In genomic region chr15:66595332-66595731, GRCh38 we compare ENCODE assay signal across 33 cellular contexts. TPM values are rescaled to one million over a fixed set of nuclear protein-coding genes. Genes with fewer than 3 reads are reported as not detected.
"Had no signal": no experiment of that assay in that cellular context is flagged by ENCODE, and none has a peak within 500 bp of the region (broad histone marks: within the 10 kb centered on the region; RNA-seq: fewer than 3 reads in every experiment).

No MANE protein-coding gene starts in this region.

- H3K9me3 Mint-ChIP-seq: natural killer cell treated with Interleukin-12 subunit alpha and Interleukin-12 subunit beta and Interleukin-15 and Interleukin-18, amount 100 ng/mL, for 72 hours; nephron progenitor cell; neural crest cell; stimulated activated effector memory CD8-positive, alpha-beta T cell treated with anti-CD3 and anti-CD28 coated beads, Interleukin-12 subunit alpha, Interleukin-12 subunit beta, amount 100 ng/mL, for 72 hours; stimulated activated naive B cell treated with anti-CD40 and anti-IgM and Interleukin-4, amounts not matched to agents 10 μg/mL and 1 μg/mL and 100 μg/mL, for 72 hours; stimulated activated naive CD8-positive, alpha-beta T cell treated with anti-CD3 and anti-CD28 coated beads, Interleukin-15, Interleukin-2, amounts not matched to agents 100 ng/mL and 50 ng/mL, for 24 hours had no signal

- H3K9me3 ChIP-seq: neutrophil, ovary, psoas muscle, right lobe of liver, sigmoid colon, stomach, thoracic aorta, thyroid gland, tibial nerve, upper lobe of left lung, vagina had no signal

- H3K36me3 Mint-ChIP-seq: natural killer cell treated with Interleukin-12 subunit alpha and Interleukin-12 subunit beta and Interleukin-15 and Interleukin-18, amount 100 ng/mL, for 72 hours; stimulated activated effector memory CD8-positive, alpha-beta T cell treated with anti-CD3 and anti-CD28 coated beads, Interleukin-12 subunit alpha, Interleukin-12 subunit beta, amount 100 ng/mL, for 72 hours; stimulated activated naive B cell treated with anti-CD40 and anti-IgM and Interleukin-4, amounts not matched to agents 10 μg/mL and 1 μg/mL and 100 μg/mL, for 72 hours had no signal

- DNase-seq: nephron progenitor cell; nucleus accumbens; ovary; posterior cingulate gyrus; psoas muscle; right cardiac atrium; right lobe of liver; sigmoid colon; small intestine; stimulated activated CD4-positive, alpha-beta T cell treated with anti-CD3 and anti-CD28 coated beads, Interleukin-15, amount 100 ng/mL, for 24 hours; stimulated activated CD4-positive, alpha-beta T cell treated with anti-CD3 and anti-CD28 coated beads, Interleukin-2, amount 100 ng/mL, for 24 hours; stimulated activated CD4-positive, alpha-beta T cell treated with anti-CD3 and anti-CD28 coated beads, Interleukin-2, amount 100 ng/mL, for 48 hours; stimulated activated CD4-positive, alpha-beta T cell treated with anti-CD3 and anti-CD28 coated beads, Interleukin-4, amount 100 ng/mL, for 24 hours; stimulated activated naive B cell treated with anti-CD40 and anti-IgM and Interleukin-4, amounts not matched to agents 10 μg/mL and 1 μg/mL and 100 μg/mL, for 72 hours; stimulated activated naive CD4-positive, alpha-beta T cell treated with Interleukin-2 at 50 U/mL for 16 hours; stomach; thyroid gland; trophoblast cell; upper lobe of left lung had no signal

- ATAC-seq: natural killer cell treated with Interleukin-12 subunit alpha and Interleukin-12 subunit beta and Interleukin-15 and Interleukin-18, amount 100 ng/mL, for 72 hours; psoas muscle; right cardiac atrium; right lobe of liver; stimulated activated effector memory CD8-positive, alpha-beta T cell treated with anti-CD3 and anti-CD28 coated beads, Interleukin-12 subunit alpha, Interleukin-12 subunit beta, amount 100 ng/mL, for 72 hours; stimulated activated naive B cell treated with anti-CD40 and anti-IgM and Interleukin-4, amounts not matched to agents 10 μg/mL and 1 μg/mL and 100 μg/mL, for 72 hours had no signal

- H3K27ac Mint-ChIP-seq: natural killer cell treated with Interleukin-12 subunit alpha and Interleukin-12 subunit beta and Interleukin-15 and Interleukin-18, amount 100 ng/mL, for 72 hours; nephron progenitor cell; progenitor cell of endocrine pancreas; stimulated activated effector memory CD8-positive, alpha-beta T cell treated with anti-CD3 and anti-CD28 coated beads, Interleukin-12 subunit alpha, Interleukin-12 subunit beta, amount 100 ng/mL, for 72 hours; stimulated activated naive B cell treated with anti-CD40 and anti-IgM and Interleukin-4, amounts not matched to agents 10 μg/mL and 1 μg/mL and 100 μg/mL, for 72 hours; stimulated activated naive CD8-positive, alpha-beta T cell treated with anti-CD3 and anti-CD28 coated beads, Interleukin-15, Interleukin-2, amounts not matched to agents 100 ng/mL and 50 ng/mL, for 24 hours had no signal

- H3K9ac ChIP-seq: parathyroid adenoma had no signal

- H3K79me2 ChIP-seq: parathyroid adenoma had no signal

- H3K4me1 ChIP-seq: parathyroid adenoma, psoas muscle, sigmoid colon, thyroid gland, tibial nerve, upper lobe of left lung, vagina had no signal

- H2AFZ ChIP-seq: parathyroid adenoma had no signal

- H3K4me1 Mint-ChIP-seq: neural crest cell; stimulated activated naive B cell treated with anti-CD40 and anti-IgM and Interleukin-4, amounts not matched to agents 10 μg/mL and 1 μg/mL and 100 μg/mL, for 72 hours had no signal

- FAIRE-seq: small intestine had no signal

- H3K27me3 ChIP-seq: neutrophil, ovary, right lobe of liver, sigmoid colon, stomach, thyroid gland, tibial nerve, upper lobe of left lung, vagina had no signal

- H3K4me3 Mint-ChIP-seq: natural killer cell treated with Interleukin-12 subunit alpha and Interleukin-12 subunit beta and Interleukin-15 and Interleukin-18, amount 100 ng/mL, for 72 hours; nephron progenitor cell; neural crest cell; stimulated activated effector memory CD8-positive, alpha-beta T cell treated with anti-CD3 and anti-CD28 coated beads, Interleukin-12 subunit alpha, Interleukin-12 subunit beta, amount 100 ng/mL, for 72 hours; stimulated activated naive B cell treated with anti-CD40 and anti-IgM and Interleukin-4, amounts not matched to agents 10 μg/mL and 1 μg/mL and 100 μg/mL, for 72 hours; stimulated activated naive CD8-positive, alpha-beta T cell treated with anti-CD3 and anti-CD28 coated beads, Interleukin-15, Interleukin-2, amounts not matched to agents 100 ng/mL and 50 ng/mL, for 24 hours had no signal

- H3K27me3 Mint-ChIP-seq: stimulated activated naive CD8-positive, alpha-beta T cell treated with anti-CD3 and anti-CD28 coated beads, Interleukin-15, Interleukin-2, amounts not matched to agents 100 ng/mL and 50 ng/mL, for 24 hours had no signal

- H3K27ac ChIP-seq: neutrophil, ovary, parathyroid adenoma, psoas muscle, right lobe of liver, sigmoid colon, stomach, thoracic aorta, thyroid gland, tibial nerve, upper lobe of left lung, vagina had no signal

- H3K4me3 ChIP-seq: ovary, psoas muscle, right lobe of liver, sigmoid colon, stomach, thoracic aorta, thyroid gland, tibial nerve, upper lobe of left lung, vagina had no signal

- H3K36me3 ChIP-seq: neutrophil, ovary, right lobe of liver, sigmoid colon, stomach, thoracic aorta, thyroid gland, tibial nerve, upper lobe of left lung, vagina had no signal

RNA-seq across cellular contexts. Expression of gene LCTL, which starts 29.5 kb away (rescaled TPM):
- total RNA-seq: natural killer cell treated with Interleukin-12 subunit alpha and Interleukin-12 subunit beta and Interleukin-15 and Interleukin-18, amount 100 ng/mL, for 72 hours; omental fat pad; ovary; psoas muscle; right cardiac atrium; right lobe of liver; sigmoid colon; skeletal muscle tissue; stomach; subcutaneous adipose tissue; thoracic aorta; thyroid gland; upper lobe of left lung; ureter; vagina had no signal
- polyA plus RNA-seq: psoas muscle, right cardiac atrium, small intestine, stomach had no signal
